Comparison of ENCODE assay signal across 22 cellular contexts in genomic region chr4:155532373-155532772, GRCh38.
DNase-seq lines count a peak whose midpoint lies in the region; ATAC-seq, FAIRE-seq and TF ChIP-seq lines count a peak whose summit lies in the region.
"Had no signal": no experiment of that assay in that cellular context is flagged by ENCODE, and none has a peak within 500 bp of the region (broad histone marks: within the 10 kb centered on the region; RNA-seq: fewer than 3 reads in every experiment).

No MANE protein-coding gene starts in this region.

- no peaks in the 10 kb centered on the region for H3K79me2 ChIP-seq in endothelial cell of umbilical vein (ENCODE audit: control insufficient read depth, insufficient read depth, low read length)
- no peaks in the 10 kb centered on the region for H3K79me2 ChIP-seq in OCI-LY7 (ENCODE audit: insufficient read depth, low read depth, low read length)

- H2AFZ ChIP-seq in endothelial cell of umbilical vein (ENCODE audit: low read depth, low read length) (no peak overlapping the region), OCI-LY7 (ENCODE audit: low read length) (no peak overlapping the region)
- H2AFZ ChIP-seq: GM23248 had no signal

- H3K9me3 ChIP-seq in endothelial cell of umbilical vein (replicated peaks; ENCODE audit: control insufficient read depth, insufficient read depth, low read length), result no peaks in the 10 kb centered on the region
- no peaks in the 10 kb centered on the region for H3K9me3 ChIP-seq in muscle layer of colon (ENCODE audit: low read length)
- H3K9me3 ChIP-seq in transverse colon, result no peaks in the 10 kb centered on the region
- no peaks in the 10 kb centered on the region for H3K9me3 ChIP-seq in OCI-LY7 (ENCODE audit: low read length)
- H3K9me3 ChIP-seq: BLaER1, HAP-1 had no signal

- no peak for TF ChIP-seq POLR2A in endothelial cell of umbilical vein (IDR thresholded peaks at IDR 0.05; ENCODE audit: low read depth, low read length)
- no peak for TF ChIP-seq POLR2A in transverse colon (IDR thresholded peaks at IDR 0.05)

- in situ Hi-C loops in transverse colon (cut with MboI; ENCODE audit: low pct_ligation_motif_present in 1 of 4, low pct_unique_long_range_greater_than_20kb in 1 of 4, low sequenced_read_pairs in 3 of 4), result no loop called here

- H3K4me1 ChIP-seq in endothelial cell of umbilical vein (ENCODE audit: control insufficient read depth, extremely low read depth, insufficient read depth, low read length) (peaks cover 13% of the 10 kb centered on the region), muscle layer of colon (ENCODE audit: insufficient read depth, low read length) (peaks cover 30% of the 10 kb centered on the region), transverse colon (peaks cover 0 to 26% (median 6%) of the 10 kb centered on the region in 4 donors), OCI-LY7 (ENCODE audit: insufficient read depth, low read length, poor library complexity, severe bottlenecking) (no peaks in the 10 kb centered on the region), foreskin keratinocyte (no peaks in the 10 kb centered on the region)
- H3K4me1 ChIP-seq: BLaER1, HAP-1 had no signal

- H3K9me3 Mint-ChIP-seq in activated T-cell treated with anti-CD3 and anti-CD28 coated beads, Interleukin-2, amount 50 U/mL, for 24 hours, result no peaks in the 10 kb centered on the region
- H3K9me3 Mint-ChIP-seq: CD4-positive, alpha-beta T cell had no signal

- H3K36me3 ChIP-seq in endothelial cell of umbilical vein (ENCODE audit: control insufficient read depth in 2 of 2, extremely low read depth in 1 of 2, insufficient read depth in 2 of 2, low read length in 2 of 2) (no peaks in the 10 kb centered on the region), muscle layer of colon (ENCODE audit: insufficient read depth, low read length) (no peaks in the 10 kb centered on the region), transverse colon (no peaks in the 10 kb centered on the region), OCI-LY7 (ENCODE audit: insufficient read depth, low read length) (no peaks in the 10 kb centered on the region)
- H3K36me3 ChIP-seq: BLaER1, HAP-1 had no signal

- H3K4me1 Mint-ChIP-seq in activated T-cell treated with anti-CD3 and anti-CD28 coated beads, Interleukin-2, amount 50 U/mL, for 24 hours (ENCODE audit: low read depth), result no peaks in the 10 kb centered on the region

- H3K27ac ChIP-seq in endothelial cell of umbilical vein (ENCODE audit: insufficient read depth, low read depth, low read length) (no peak overlapping the region), muscle layer of colon (ENCODE audit: low read depth, low read length) (peak overlapping the region; percentile 0), transverse colon (peak overlapping the region in 3 of 4 donors; percentile 52 to 68 (median 54)), OCI-LY7 (ENCODE audit: low read depth, low read length, poor library complexity, severe bottlenecking) (no peak overlapping the region), foreskin keratinocyte (no peak overlapping the region)
- H3K27ac ChIP-seq: 22Rv1, BLaER1, GM23248, HL-60 had no signal

- H3K4me3 ChIP-seq in endothelial cell of umbilical vein (replicated peaks in 1 of 3; ENCODE audit: insufficient read depth in 1 of 3, low read depth in 1 of 3, low read length in 3 of 3) (no peak overlapping the region), muscle layer of colon (ENCODE audit: low read depth in 1 of 2, low read length in 2 of 2) (no peak overlapping the region), transverse colon (no peak overlapping the region), OCI-LY7 (ENCODE audit: low read depth, low read length, poor library complexity, severe bottlenecking) (no peak overlapping the region)
- H3K4me3 ChIP-seq: BLaER1, GM23248, HAP-1, K562 had no signal

- no peaks in the 10 kb centered on the region for H3K9me1 ChIP-seq in endothelial cell of umbilical vein (replicated peaks; ENCODE audit: control insufficient read depth, extremely low read depth, insufficient read depth, low read length)

- 17 to 45% methylated on average over 4 of the region's 4 CpGs for WGBS in transverse colon (ENCODE audit: low coverage in 1 of 2), 2 donors

- DNase-seq in NCI-H82 (lab: John Stamatoyannopoulos, UW), result peak; percentile 33
- DNase-seq in NCI-H82 treated with DMSO at 0.1 percent for 48 hours (lab: John Stamatoyannopoulos, UW; ENCODE audit: unreplicated experiment), result no peak
- DNase-seq in endothelial cell of umbilical vein (ENCODE audit: low read depth, low spot score), result peak; percentile 55
- DNase-seq in transverse colon, result no peak
- no peak for DNase-seq in activated T-cell treated with anti-CD3 and anti-CD28 coated beads, Interleukin-2, amount 50 U/mL, for 24 hours
- no peak for DNase-seq in OCI-LY7 (ENCODE audit: low spot score)
- no peak for DNase-seq in foreskin keratinocyte
- DNase-seq: ACHN; CD4-positive, alpha-beta T cell; DMS79; GM23248; NCI-H1105; NCI-H146; NCI-H226; Right ventricle myocardium superior had no signal

- FAIRE-seq in endothelial cell of umbilical vein (lab: Jason Lieb, UNC), result no peak
- FAIRE-seq: HepG2, K562 had no signal

- H3K9me2 ChIP-seq in OCI-LY7 (ENCODE audit: insufficient read depth, low read length), result no peaks in the 10 kb centered on the region

- POLR2A ChIA-PET in endothelial cell of umbilical vein (lab: Charles Lee), result no interaction called here
- POLR2A ChIA-PET in OCI-LY7 (lab: Charles Lee), result interaction anchor here (0.7 kb wide), 1 partner anchor 15 kb away, joined by 3 read pairs; no protein-coding TSS in a partner anchor

- dilution Hi-C loops in endothelial cell of umbilical vein (cut with MboI; ENCODE audit: extremely low pct_ligation_motif_present, low sequenced_read_pairs), result no loop called here

- no peak for TF ChIP-seq EP300 in transverse colon (IDR thresholded peaks at IDR 0.05; ENCODE audit: low read depth)

- no peaks in the 10 kb centered on the region for H3K36me3 Mint-ChIP-seq in activated T-cell treated with anti-CD3 and anti-CD28 coated beads, Interleukin-2, amount 50 U/mL, for 24 hours (ENCODE audit: low read depth)

- no peak for ATAC-seq in foreskin keratinocyte
- ATAC-seq: HepG2, K562 had no signal

- CTCF ChIA-PET in endothelial cell of umbilical vein (lab: Charles Lee) (interaction anchor here (0.8 kb wide), 1 partner anchor 10 kb away, joined by 3 read pairs; no protein-coding TSS in a partner anchor), OCI-LY7 (lab: Charles Lee; ENCODE audit: unreplicated experiment) (no interaction called here)

- H3K27me3 Mint-ChIP-seq in activated T-cell treated with anti-CD3 and anti-CD28 coated beads, Interleukin-2, amount 50 U/mL, for 24 hours, result no peaks in the 10 kb centered on the region
- H3K27me3 Mint-ChIP-seq: CD4-positive, alpha-beta T cell had no signal

- no peak overlapping the region for H3K4me3 Mint-ChIP-seq in activated T-cell treated with anti-CD3 and anti-CD28 coated beads, Interleukin-2, amount 50 U/mL, for 24 hours
- H3K4me3 Mint-ChIP-seq: CD4-positive, alpha-beta T cell had no signal

- no TSS peak for BruUV-seq in endothelial cell of umbilical vein (replicated peaks; lab: Mats Ljungman, UMichigan)
- no TSS peak for BruUV-seq in OCI-LY7 (replicated peaks; lab: Mats Ljungman, UMichigan)

- TF ChIP-seq CTCF in endothelial cell of umbilical vein (IDR thresholded peaks at IDR 0.05; ENCODE audit: extremely low read depth in 1 of 2, insufficient read depth in 1 of 2, low read depth in 1 of 2, low read length in 2 of 2) (no peak), transverse colon (IDR thresholded peaks at IDR 0.05) (no peak), OCI-LY7 (conservative IDR thresholded peaks at IDR 0.05; ENCODE audit: low read length) (no peak), foreskin keratinocyte (conservative IDR thresholded peaks at IDR 0.05) (no peak)

- intact Hi-C loops in endothelial cell of umbilical vein (cut with micrococcal nuclease), result no loop called here
- intact Hi-C loops in transverse colon (cut with DNase I; ENCODE audit: low total_unique reads), result no loop called here
- intact Hi-C loops in OCI-LY7 (cut with micrococcal nuclease; ENCODE audit: unreplicated experiment), result no loop called here

- H4K20me1 ChIP-seq in endothelial cell of umbilical vein (replicated peaks; ENCODE audit: control insufficient read depth, extremely low read depth, insufficient read depth, low read length) (no peaks in the 10 kb centered on the region), OCI-LY7 (ENCODE audit: insufficient read depth, low read length) (no peaks in the 10 kb centered on the region)
- H4K20me1 ChIP-seq: BLaER1 had no signal

- no peaks in the 10 kb centered on the region for H3K27me3 ChIP-seq in endothelial cell of umbilical vein (ENCODE audit: control insufficient read depth in 2 of 2, insufficient read depth in 2 of 2, low read length in 2 of 2)
- H3K27me3 ChIP-seq in muscle layer of colon (ENCODE audit: control insufficient read depth in 1 of 2, insufficient read depth in 2 of 2, low read length in 2 of 2), result no peaks in the 10 kb centered on the region
- H3K27me3 ChIP-seq in transverse colon, result no peaks in the 10 kb centered on the region
- no peaks in the 10 kb centered on the region for H3K27me3 ChIP-seq in foreskin keratinocyte
- H3K27me3 ChIP-seq: BLaER1 had no signal

- no peak overlapping the region for H3K4me2 ChIP-seq in endothelial cell of umbilical vein (ENCODE audit: insufficient read depth, low read length)
- no peak overlapping the region for H3K4me2 ChIP-seq in OCI-LY7 (ENCODE audit: low read length)
- H3K4me2 ChIP-seq: BLaER1 had no signal

- H3K9ac ChIP-seq in endothelial cell of umbilical vein (replicated peaks; ENCODE audit: extremely low read depth, insufficient read depth, low read length) (no peak overlapping the region), muscle layer of colon (ENCODE audit: low read length) (no peak overlapping the region)
- H3K9ac ChIP-seq: BLaER1, GM23248 had no signal

- H3K27ac Mint-ChIP-seq in activated T-cell treated with anti-CD3 and anti-CD28 coated beads, Interleukin-2, amount 50 U/mL, for 24 hours, result no peak overlapping the region
- H3K27ac Mint-ChIP-seq: CD4-positive, alpha-beta T cell had no signal

TF ChIP-seq in endothelial cell of umbilical vein, 7 proteins besides CTCF, POLR2A, EP300 and RAD21:
- TF ChIP-seq MYC (IDR thresholded peaks at IDR 0.05; ENCODE audit: low read depth, low read length) (no peak), POLR2AphosphoS5 (IDR thresholded peaks at IDR 0.05; ENCODE audit: insufficient read depth, low read depth, low read length) (no peak), EZH2 (IDR thresholded peaks at IDR 0.05; ENCODE audit: borderline replicate concordance, low read depth, low read length, severe bottlenecking) (no peak), GATA2 (IDR thresholded peaks at IDR 0.05; ENCODE audit: insufficient read depth, insufficient read length, low read depth, low read length) (no peak), FOS (IDR thresholded peaks at IDR 0.05; ENCODE audit: borderline replicate concordance, insufficient read depth, low read length) (no peak), MAX (IDR thresholded peaks at IDR 0.05; ENCODE audit: insufficient read depth, insufficient read length) (no peak)

Comparison
In these comparisons a context has a peak if more than half of its experiments do, and no peak if none do; other contexts are left out.
1. DNase-seq: peak in NCI-H82 (single experiment) and endothelial cell of umbilical vein (single experiment); none in NCI-H82 treated with DMSO at 0.1 percent for 48 hours (single experiment), transverse colon (single experiment), activated T-cell treated with anti-CD3 and anti-CD28 coated beads, Interleukin-2, amount 50 U/mL, for 24 hours (single experiment), OCI-LY7 (single experiment) and foreskin keratinocyte (0 of 2).
2. H3K27ac ChIP-seq: peak in muscle layer of colon (single experiment) and transverse colon (3 of 4); none in endothelial cell of umbilical vein (single experiment), OCI-LY7 (single experiment) and foreskin keratinocyte (single experiment).